Comparison of ENCODE assay signal across 11 cellular contexts in the genomic region with DNA sequence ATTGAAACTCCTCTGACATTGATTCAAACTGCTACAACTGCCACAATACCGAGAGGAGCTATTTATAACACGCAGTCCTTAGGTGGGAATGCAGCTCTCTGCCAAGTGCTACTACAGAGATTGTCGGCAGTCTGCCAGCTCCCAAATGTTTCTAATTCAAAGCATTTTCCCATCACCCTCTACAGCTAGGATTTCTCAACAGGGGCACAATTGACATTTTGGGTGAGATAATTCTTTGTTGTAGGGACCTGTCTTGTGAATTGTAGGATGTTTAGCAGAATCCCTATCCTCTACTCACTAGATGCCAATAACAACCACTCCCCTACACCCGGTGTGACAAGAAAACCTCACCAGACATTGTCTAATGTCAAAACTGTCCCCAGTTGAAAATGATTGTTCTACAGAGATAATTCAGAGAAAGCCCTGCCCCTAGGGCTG. TPM values are rescaled to one million over a fixed set of nuclear protein-coding genes. Genes with fewer than 3 reads are reported as not detected.
DNase-seq lines count a peak whose midpoint lies in the region; ATAC-seq, FAIRE-seq and TF ChIP-seq lines count a peak whose summit lies in the region.
"Had no signal": no experiment of that assay in that cellular context is flagged by ENCODE, and none has a peak within 500 bp of the region (broad histone marks: within the 10 kb centered on the region; RNA-seq: fewer than 3 reads in every experiment).

No MANE protein-coding gene starts in this region.

- peak overlapping the region; percentile 33 to 58 (median 43) for H3K27ac Mint-ChIP-seq in nephron
- H3K27ac Mint-ChIP-seq: T-helper 17 cell had no signal

- 24 to 34% (median 28%) methylated on average over 4 of the region's 4 CpGs for WGBS in small intestine, 3 donors

- H3K9me3 Mint-ChIP-seq in nephron, result no peaks in the 10 kb centered on the region

- no peaks in the 10 kb centered on the region for H3K27me3 ChIP-seq in small intestine (ENCODE audit: control insufficient read depth in 2 of 2, insufficient read depth in 2 of 2, low read length in 2 of 2)

- peak overlapping the region in 1 of 3 experiments; percentile 63 for H3K4me3 Mint-ChIP-seq in nephron
- H3K4me3 Mint-ChIP-seq: T-helper 17 cell had no signal

- H3K4me1 ChIP-seq in small intestine (ENCODE audit: control insufficient read depth in 2 of 2, insufficient read depth in 1 of 2, low read depth in 1 of 2, low read length in 1 of 2), result peaks cover 2 to 3% of the 10 kb centered on the region in 2 donors

- DNase-seq in EL, result peak; percentile 53
- peak; percentile 70 for DNase-seq in NCI-H2171 treated with DMSO at 0.1 percent for 48 hours (lab: John Stamatoyannopoulos, UW)
- DNase-seq in dermis microvascular lymphatic vessel endothelial cell (ENCODE audit: low read depth in 2 of 2), result peak; percentile 45 to 61
- DNase-seq in stimulated activated CD4-positive, alpha-beta T cell treated with anti-CD3 and anti-CD28 coated beads, Interleukin-4, amount 100 ng/mL, for 1 hour, result no peak
- no peak for DNase-seq in small intestine
- DNase-seq in GM19238 (ENCODE audit: insufficient read length, low spot score), result no peak
- DNase-seq: MM.1S, psoas muscle, T-helper 17 cell had no signal

- peaks cover 9% of the 10 kb centered on the region for H3K27me3 Mint-ChIP-seq in nephron (ENCODE audit: low read depth)
- H3K27me3 Mint-ChIP-seq: T-helper 17 cell had no signal

- no peaks in the 10 kb centered on the region for H3K9me3 ChIP-seq in small intestine (ENCODE audit: control insufficient read depth, low read depth)
- H3K9me3 ChIP-seq: psoas muscle had no signal

- peaks cover 35% of the 10 kb centered on the region for H3K4me1 Mint-ChIP-seq in nephron

- H3K27ac ChIP-seq in small intestine (ENCODE audit: low read depth in 1 of 2, low read length in 1 of 2), result no peak overlapping the region
- H3K27ac ChIP-seq: psoas muscle had no signal

- H3K4me3 ChIP-seq in small intestine (ENCODE audit: low read depth in 1 of 2, low read length in 2 of 2), result no peak overlapping the region
- H3K4me3 ChIP-seq: psoas muscle had no signal

- no peaks in the 10 kb centered on the region for H3K36me3 ChIP-seq in small intestine (ENCODE audit: control insufficient read depth in 2 of 2, insufficient read depth in 2 of 2, low read length in 2 of 2)

- FAIRE-seq in small intestine (lab: Jason Lieb, UNC), result no peak

- ATAC-seq in HG03095 (IDR thresholded peaks at IDR 0.05; ENCODE audit: unreplicated experiment), result no peak
- ATAC-seq: psoas muscle, T-helper 17 cell had no signal

- no peak for TF ChIP-seq CTCF in nephron (IDR thresholded peaks at IDR 0.05; ENCODE audit: unreplicated experiment in 3 of 3)

- H3K36me3 Mint-ChIP-seq in nephron (ENCODE audit: low read depth), result no peaks in the 10 kb centered on the region

RNA-seq across cellular contexts. Expression of a gene that starts 7.8 kb away (rescaled TPM):
- total RNA-seq in dermis microvascular lymphatic vessel endothelial cell, result 8.9 and 12.6 TPM in 2 replicates
- 1 to 10 TPM; 8.1 to 9.4 (median 8.9) TPM for polyA plus RNA-seq in small intestine

Comparison
In these comparisons a context has a peak if more than half of its experiments do, and no peak if none do; other contexts are left out.
1. DNase-seq: peak in EL (single experiment), NCI-H2171 treated with DMSO at 0.1 percent for 48 hours (single experiment) and dermis microvascular lymphatic vessel endothelial cell (2 of 2); none in stimulated activated CD4-positive, alpha-beta T cell treated with anti-CD3 and anti-CD28 coated beads, Interleukin-4, amount 100 ng/mL, for 1 hour (single experiment), small intestine (single experiment) and GM19238 (single experiment).